8 cellular contexts compared by ENCODE assay signal in the genomic region with DNA sequence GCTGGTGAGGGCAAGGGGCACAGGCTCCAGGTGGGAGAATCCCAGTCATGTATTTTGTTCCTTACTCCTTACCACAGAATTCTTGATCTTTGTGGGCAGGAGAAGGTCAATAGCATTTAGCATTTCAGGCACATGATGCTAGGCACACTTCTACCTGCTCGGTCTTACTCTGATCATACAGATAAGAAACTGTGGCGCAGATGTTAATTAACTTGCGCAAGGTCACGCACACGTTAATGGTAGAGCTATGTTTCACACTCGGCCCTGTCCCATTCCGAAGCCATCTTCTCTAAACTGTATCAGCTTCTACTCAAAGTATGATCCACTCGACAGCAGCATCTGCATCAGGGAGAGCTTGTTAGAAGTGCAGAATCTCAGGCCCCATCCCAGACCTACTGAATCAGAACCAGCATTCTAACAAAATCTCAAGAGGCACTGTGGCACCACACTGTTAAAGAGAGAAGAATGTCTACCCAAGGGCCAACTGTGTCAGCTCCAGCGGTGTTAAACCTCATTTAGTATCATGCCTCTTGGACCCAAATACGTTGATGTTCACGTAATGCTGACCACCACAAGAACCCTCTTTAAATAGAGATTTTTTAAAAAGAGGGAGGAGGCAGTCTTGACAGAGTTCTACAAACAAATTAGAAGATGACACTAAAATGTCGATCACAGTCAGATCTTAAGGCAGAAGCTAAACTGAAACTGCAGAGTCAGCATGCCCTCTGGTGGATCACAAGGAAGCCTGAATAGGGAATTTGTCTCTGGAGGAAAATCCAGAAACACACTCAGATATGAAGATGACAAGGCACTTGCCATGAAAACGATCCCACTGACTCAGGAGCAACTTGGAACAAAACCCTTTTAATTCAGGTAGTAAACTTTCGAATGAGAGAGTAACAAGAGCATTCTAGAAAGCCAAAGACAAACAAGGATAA. TPM values are rescaled to one million over a fixed set of nuclear protein-coding genes. Genes with fewer than 3 reads are reported as not detected.
DNase-seq lines count a peak whose midpoint lies in the region; ATAC-seq and TF ChIP-seq lines count a peak whose summit lies in the region.

No MANE protein-coding gene starts in this region.

- no peaks in the 10 kb centered on the region for H3K36me3 ChIP-seq in esophagus muscularis mucosa

- H3K9me3 Mint-ChIP-seq in nephron progenitor cell: peaks cover 15% of the 10 kb centered on the region
- H3K9me3 Mint-ChIP-seq in activated T-cell treated with anti-CD3 and anti-CD28 coated beads, Interleukin-2, amount 50 U/mL, for 72 hours: no peaks in the 10 kb centered on the region

- ATAC-seq in GM18517 (IDR thresholded peaks at IDR 0.05; ENCODE audit: unreplicated experiment) (no peak), HG03378 (IDR thresholded peaks at IDR 0.05; ENCODE audit: unreplicated experiment) (no peak)
- ATAC-seq in activated T-cell treated with anti-CD3 and anti-CD28 coated beads, Interleukin-2, amount 50 U/mL, for 72 hours (replicated peaks in 1 of 2): no peak

- no peak overlapping the region for H3K27ac Mint-ChIP-seq in nephron progenitor cell
- no peak overlapping the region for H3K27ac Mint-ChIP-seq in activated T-cell treated with anti-CD3 and anti-CD28 coated beads, Interleukin-2, amount 50 U/mL, for 72 hours

- 81% methylated on average over 14 of the region's 14 CpGs for WGBS in esophagus muscularis mucosa

- TF ChIP-seq POLR2A in esophagus muscularis mucosa (IDR thresholded peaks at IDR 0.05; ENCODE audit: low read depth): no peak

- H3K27me3 ChIP-seq in esophagus muscularis mucosa: no peaks in the 10 kb centered on the region

- peaks cover 62 to 78% (median 68%) of the 10 kb centered on the region in 4 donors for H3K4me1 ChIP-seq in esophagus muscularis mucosa

- peak; percentile 33 for DNase-seq in COR-L47 (lab: John Stamatoyannopoulos, UW)
- peak; percentile 31 for DNase-seq in NCI-H2107 treated with DMSO at 0.1 percent for 48 hours (lab: John Stamatoyannopoulos, UW; ENCODE audit: unreplicated experiment)
- no peak for DNase-seq in esophagus muscularis mucosa (ENCODE audit: extremely low spot score)
- DNase-seq in nephron progenitor cell: no peak
- DNase-seq in activated T-cell treated with anti-CD3 and anti-CD28 coated beads, Interleukin-2, amount 50 U/mL, for 72 hours: no peak
- DNase-seq in dermis blood vessel endothelial cell: no peak

- peak overlapping the region in 1 of 4 donors; percentile 25 for H3K27ac ChIP-seq in esophagus muscularis mucosa (replicated peaks in 1 of 4)

- peaks cover 26% of the 10 kb centered on the region for H3K36me3 Mint-ChIP-seq in nephron progenitor cell (ENCODE audit: low read depth)
- no peaks in the 10 kb centered on the region for H3K36me3 Mint-ChIP-seq in activated T-cell treated with anti-CD3 and anti-CD28 coated beads, Interleukin-2, amount 50 U/mL, for 72 hours (ENCODE audit: insufficient read depth in 2 of 2)

- no peaks in the 10 kb centered on the region for H3K9me3 ChIP-seq in esophagus muscularis mucosa

- peaks cover 3% of the 10 kb centered on the region for H3K27me3 Mint-ChIP-seq in nephron progenitor cell (ENCODE audit: low read depth, poor library complexity)
- H3K27me3 Mint-ChIP-seq in activated T-cell treated with anti-CD3 and anti-CD28 coated beads, Interleukin-2, amount 50 U/mL, for 72 hours (ENCODE audit: low read depth): peaks cover 7% of the 10 kb centered on the region

- TF ChIP-seq CTCF in esophagus muscularis mucosa (IDR thresholded peaks at IDR 0.05) (peak; percentile 50 to 56 (median 52)), nephron progenitor cell (IDR thresholded peaks at IDR 0.05) (peak; percentile 47)

- intact Hi-C loops in esophagus muscularis mucosa (cut with DNase I): loop anchor here (5.0 kb wide), 2 partner anchors 235 to 305 kb away; no protein-coding TSS in a partner anchor

- peaks cover 43% of the 10 kb centered on the region for H3K4me1 Mint-ChIP-seq in nephron progenitor cell
- no peaks in the 10 kb centered on the region for H3K4me1 Mint-ChIP-seq in activated T-cell treated with anti-CD3 and anti-CD28 coated beads, Interleukin-2, amount 50 U/mL, for 72 hours (ENCODE audit: low read depth)

- no peak for TF ChIP-seq EP300 in esophagus muscularis mucosa (IDR thresholded peaks at IDR 0.05)

- no peak overlapping the region for H3K4me3 Mint-ChIP-seq in nephron progenitor cell
- no peak overlapping the region for H3K4me3 Mint-ChIP-seq in activated T-cell treated with anti-CD3 and anti-CD28 coated beads, Interleukin-2, amount 50 U/mL, for 72 hours

- peak overlapping the region in 1 of 4 donors; percentile 18 for H3K4me3 ChIP-seq in esophagus muscularis mucosa

RNA-seq across cellular contexts. Expression of a gene that starts 7.3 kb away (rescaled TPM):
- 10 to 100 TPM; 36.9 to 60.4 (median 52.1) TPM for total RNA-seq in esophagus muscularis mucosa
- total RNA-seq in activated T-cell treated with anti-CD3 and anti-CD28 coated beads, Interleukin-2, amount 50 U/mL, for 72 hours: not detected
- total RNA-seq in dermis blood vessel endothelial cell: 4.9 and 18.9 TPM in 2 replicates

Comparison
In these comparisons a context has a peak if more than half of its experiments do, and no peak if none do; other contexts are left out.
1. DNase-seq: peak in COR-L47 (single experiment) and NCI-H2107 treated with DMSO at 0.1 percent for 48 hours (single experiment); none in esophagus muscularis mucosa (single experiment), nephron progenitor cell (single experiment), activated T-cell treated with anti-CD3 and anti-CD28 coated beads, Interleukin-2, amount 50 U/mL, for 72 hours (0 of 2) and dermis blood vessel endothelial cell (single experiment).